In the genomic region with DNA sequence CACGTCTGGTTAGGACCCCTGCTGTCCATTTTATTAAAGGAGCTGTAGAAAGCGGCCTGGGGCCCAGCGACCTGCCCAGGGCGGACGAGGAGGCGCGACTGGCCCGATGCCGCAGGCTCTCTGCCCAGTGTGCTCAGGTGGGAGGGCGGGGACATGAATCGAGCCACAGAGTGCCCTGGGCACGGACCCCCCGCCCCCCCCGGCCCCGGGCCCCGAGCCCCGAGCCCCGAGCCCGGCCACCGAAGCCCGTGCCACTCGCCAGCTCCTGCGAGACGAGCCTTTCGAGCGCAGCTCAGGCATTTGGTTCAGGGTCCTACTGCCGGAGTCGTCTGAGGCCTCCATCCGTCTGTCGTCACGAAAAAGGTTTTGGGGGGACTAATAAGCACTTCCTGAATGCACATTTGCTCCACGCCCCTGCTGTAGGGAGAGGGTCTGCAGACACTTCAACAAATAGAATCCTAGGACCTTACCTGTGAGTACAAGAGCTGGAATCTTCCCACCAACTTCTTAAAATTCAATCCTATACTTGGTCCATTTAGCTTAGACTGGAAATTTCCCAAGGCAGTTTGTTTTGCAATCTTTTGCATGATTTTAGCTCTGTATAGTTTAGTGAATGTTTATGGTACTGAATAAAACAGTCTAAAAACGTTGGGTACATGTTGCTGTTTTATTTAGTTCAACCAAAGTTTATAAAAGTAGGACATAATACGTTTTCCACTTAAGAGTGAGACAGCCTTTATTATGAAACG, we compare ENCODE assay signal across 8 cellular contexts. TPM values are rescaled to one million over a fixed set of nuclear protein-coding genes. Genes with fewer than 3 reads are reported as not detected.
DNase-seq lines count a peak whose midpoint lies in the region; ATAC-seq, FAIRE-seq and TF ChIP-seq lines count a peak whose summit lies in the region.

No MANE protein-coding gene starts in this region.

- H3K4me1 Mint-ChIP-seq in stimulated activated naive CD8-positive, alpha-beta T cell treated with anti-CD3 and anti-CD28 coated beads, Interleukin-15, amount 100 ng/mL, for 72 hours: peaks cover 49% of the 10 kb centered on the region

- ATAC-seq in GM18517 (IDR thresholded peaks at IDR 0.05; ENCODE audit: unreplicated experiment): peak; percentile 26
- ATAC-seq in stimulated activated naive CD8-positive, alpha-beta T cell treated with anti-CD3 and anti-CD28 coated beads, Interleukin-15, amount 100 ng/mL, for 72 hours: peak; percentile 47

- intact Hi-C loops in ascending aorta (cut with DNase I): loop anchor here (2.0 to 10.0 kb wide), 6 partner anchors 51 to 851 kb away; a partner anchor contains a TSS

- peak overlapping the region; percentile 84 for H3K4me2 ChIP-seq in keratinocyte (ENCODE audit: control insufficient read depth, extremely low read depth, insufficient read depth, low read depth, low read length)

- no peak for TF ChIP-seq CTCF in HEK293 (tag by site-specific recombination; IDR thresholded peaks at IDR 0.05)
- TF ChIP-seq CTCF in ascending aorta (IDR thresholded peaks at IDR 0.05): no peak
- no peak for TF ChIP-seq CTCF in keratinocyte (optimal IDR thresholded peaks at IDR 0.05 in 1 of 3, IDR thresholded peaks at IDR 0.05 in 1 of 3, conservative IDR thresholded peaks at IDR 0.05 in 1 of 3; ENCODE audit: extremely low read depth in 1 of 3, insufficient read depth in 2 of 3, low read length in 3 of 3)

- peak overlapping the region; percentile 96 to 98 for H3K27ac Mint-ChIP-seq in stimulated activated naive CD8-positive, alpha-beta T cell treated with anti-CD3 and anti-CD28 coated beads, Interleukin-15, amount 100 ng/mL, for 72 hours

- H3K9me3 Mint-ChIP-seq in stimulated activated naive CD8-positive, alpha-beta T cell treated with anti-CD3 and anti-CD28 coated beads, Interleukin-15, amount 100 ng/mL, for 72 hours: no peaks in the 10 kb centered on the region

- H2AFZ ChIP-seq in keratinocyte (ENCODE audit: control insufficient read depth, low read length): peak overlapping the region; percentile 66

- no peaks in the 10 kb centered on the region for H3K27me3 ChIP-seq in ascending aorta
- no peaks in the 10 kb centered on the region for H3K27me3 ChIP-seq in keratinocyte (ENCODE audit: control insufficient read depth, extremely low read depth, insufficient read depth, low read length)

- no peaks in the 10 kb centered on the region for H3K9me1 ChIP-seq in keratinocyte (ENCODE audit: control insufficient read depth, extremely low read depth, insufficient read depth, low read length)

- H3K9me3 ChIP-seq in HEK293 (ENCODE audit: control insufficient read depth, insufficient read depth, low read depth, low read length) (no peaks in the 10 kb centered on the region), ascending aorta (no peaks in the 10 kb centered on the region), keratinocyte (ENCODE audit: control insufficient read depth, low read depth, low read length) (no peaks in the 10 kb centered on the region)

- H3K36me3 ChIP-seq in HEK293 (ENCODE audit: control insufficient read depth in 2 of 2, insufficient read depth in 1 of 2, low read length in 2 of 2) (peaks cover 4 to 6% of the 10 kb centered on the region in 2 experiments; a peak in 2 of 3 replicates), ascending aorta (no peaks in the 10 kb centered on the region), keratinocyte (ENCODE audit: control insufficient read depth in 2 of 2, extremely low read depth in 1 of 2, insufficient read depth in 2 of 2, low read length in 2 of 2) (no peaks in the 10 kb centered on the region)

- H3K9ac ChIP-seq in keratinocyte (ENCODE audit: control insufficient read depth, extremely low read depth, insufficient read depth, low read length): peak overlapping the region; percentile 98

- H3K4me3 Mint-ChIP-seq in stimulated activated naive CD8-positive, alpha-beta T cell treated with anti-CD3 and anti-CD28 coated beads, Interleukin-15, amount 100 ng/mL, for 72 hours: peak overlapping the region; percentile 93 to 99

- H3K27ac ChIP-seq in HEK293 (ENCODE audit: extremely low read depth, low read depth, low read length) (peak overlapping the region; percentile 99), ascending aorta (peak overlapping the region; percentile 95 to 99), keratinocyte (ENCODE audit: control insufficient read depth, insufficient read depth, low read length) (peak overlapping the region; percentile 96)

- dilution Hi-C loops in keratinocyte (cut with MboI; ENCODE audit: extremely low pct_ligation_motif_present, low sequenced_read_pairs): no loop called here

- H3K4me1 ChIP-seq in HEK293 (ENCODE audit: control insufficient read depth, insufficient read depth, low read length) (peaks cover 11% of the 10 kb centered on the region), ascending aorta (peaks cover 13 to 42% of the 10 kb centered on the region in 2 donors), keratinocyte (ENCODE audit: control insufficient read depth, extremely low read depth, insufficient read depth, low read length) (peaks cover 37% of the 10 kb centered on the region)

- no peaks in the 10 kb centered on the region for H4K20me1 ChIP-seq in keratinocyte (ENCODE audit: control insufficient read depth, extremely low read depth, insufficient read depth, low read length)

- POLR2A ChIA-PET in HEK293 (lab: Yijun Ruan, JAX): interaction anchor here (0.6 to 2.8 kb wide), 26 partner anchors 8 to 607 kb away, joined by 3 to 58 read pairs (median 4); a partner anchor contains a TSS

- FAIRE-seq in keratinocyte (lab: Jason Lieb, UNC): no peak

- CTCF ChIA-PET in HEK293 (lab: Yijun Ruan, JAX): interaction anchor here (0.6 to 1.6 kb wide), 10 partner anchors 7 to 517 kb away, joined by 3 to 4 read pairs (median 3); no protein-coding TSS in a partner anchor

- DNase-seq in NCI-H1092 (lab: John Stamatoyannopoulos, UW) (peak; percentile 36), ascending aorta (ENCODE audit: low spot score in 2 of 2) (no peak), keratinocyte (ENCODE audit: low read depth, low spot score) (no peak), NCI-H187 (lab: John Stamatoyannopoulos, UW) (no peak), dermis blood vessel endothelial cell (no peak)
- DNase-seq in stimulated activated naive CD8-positive, alpha-beta T cell treated with anti-CD3 and anti-CD28 coated beads, Interleukin-15, amount 100 ng/mL, for 72 hours: no peak

- H3K4me3 ChIP-seq in HEK293 (ENCODE audit: low read depth, low read length) (peak overlapping the region; percentile 96), ascending aorta (peak overlapping the region; percentile 66 to 92), keratinocyte (ENCODE audit: control insufficient read depth in 2 of 3, extremely low read depth in 1 of 3, insufficient read depth in 2 of 3, low read depth in 1 of 3, low read length in 3 of 3) (peak overlapping the region; percentile 75 to 100 (median 98))

- H3K27me3 Mint-ChIP-seq in stimulated activated naive CD8-positive, alpha-beta T cell treated with anti-CD3 and anti-CD28 coated beads, Interleukin-15, amount 100 ng/mL, for 72 hours: no peaks in the 10 kb centered on the region

- peaks cover 48% of the 10 kb centered on the region for H3K79me2 ChIP-seq in keratinocyte (ENCODE audit: control insufficient read depth, insufficient read depth, low read length)

TF ChIP-seq in HEK293, 187 proteins besides CTCF, POLR2A, EP300 and RAD21:
- TF ChIP-seq, protein P1, sequence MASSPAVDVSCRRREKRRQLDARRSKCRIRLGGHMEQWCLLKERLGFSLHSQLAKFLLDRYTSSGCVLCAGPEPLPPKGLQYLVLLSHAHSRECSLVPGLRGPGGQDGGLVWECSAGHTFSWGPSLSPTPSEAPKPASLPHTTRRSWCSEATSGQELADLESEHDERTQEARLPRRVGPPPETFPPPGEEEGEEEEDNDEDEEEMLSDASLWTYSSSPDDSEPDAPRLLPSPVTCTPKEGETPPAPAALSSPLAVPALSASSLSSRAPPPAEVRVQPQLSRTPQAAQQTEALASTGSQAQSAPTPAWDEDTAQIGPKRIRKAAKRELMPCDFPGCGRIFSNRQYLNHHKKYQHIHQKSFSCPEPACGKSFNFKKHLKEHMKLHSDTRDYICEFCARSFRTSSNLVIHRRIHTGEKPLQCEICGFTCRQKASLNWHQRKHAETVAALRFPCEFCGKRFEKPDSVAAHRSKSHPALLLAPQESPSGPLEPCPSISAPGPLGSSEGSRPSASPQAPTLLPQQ (tag by site-specific recombination; IDR thresholded peaks at IDR 0.05): 0 out of 2 replicates have a peak, but pooled peaks have one; percentile 10
- TF ChIP-seq, protein P2, sequence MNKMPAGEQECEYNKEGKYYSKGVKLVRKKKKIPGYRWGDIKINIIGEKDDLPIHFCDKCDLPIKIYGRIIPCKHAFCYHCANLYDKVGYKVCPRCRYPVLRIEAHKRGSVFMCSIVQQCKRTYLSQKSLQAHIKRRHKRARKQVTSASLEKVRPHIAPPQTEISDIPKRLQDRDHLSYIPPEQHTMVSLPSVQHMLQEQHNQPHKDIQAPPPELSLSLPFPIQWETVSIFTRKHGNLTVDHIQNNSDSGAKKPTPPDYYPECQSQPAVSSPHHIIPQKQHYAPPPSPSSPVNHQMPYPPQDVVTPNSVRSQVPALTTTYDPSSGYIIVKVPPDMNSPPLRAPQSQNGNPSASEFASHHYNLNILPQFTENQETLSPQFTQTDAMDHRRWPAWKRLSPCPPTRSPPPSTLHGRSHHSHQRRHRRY (tag by site-specific recombination; IDR thresholded peaks at IDR 0.05): no peak
- peak; percentile 33; the same call in 1 of the 2 replicates for TF ChIP-seq ZFP69B (tag by site-specific recombination; IDR thresholded peaks at IDR 0.05)

RNA-seq across cellular contexts. Expression of a gene that starts 0.7 kb away (rescaled TPM):
- 16.4 TPM for total RNA-seq in ascending aorta
- 12.4 to 14.3 TPM (median 13.3 TPM) in 3 replicates for polyA plus RNA-seq in keratinocyte
- polyA plus RNA-seq in keratinocyte (2011; ENCODE audit: low read depth): 23.9 TPM
- polyA plus RNA-seq in keratinocyte (2011; cell fraction: cytosol; rRNA removed): 4.3 and 6.7 TPM in 2 replicates
- 22.9 and 26.8 TPM in 2 replicates for polyA plus RNA-seq in keratinocyte (2011; cell fraction: nucleus; rRNA removed)
- polyA plus RNA-seq in keratinocyte (2012; ENCODE audit: low replicate concordance): 20.0 and 27.2 TPM in 2 replicates
- polyA minus RNA-seq in keratinocyte: 11.4 to 25.7 TPM (median 19.8 TPM) in 3 replicates
- 7.7 TPM for polyA minus RNA-seq in keratinocyte (2011; cell fraction: cytosol; rRNA and poly(A)+ RNA removed)
- 27.6 and 45.6 TPM in 2 replicates for polyA minus RNA-seq in keratinocyte (2011; cell fraction: nucleus; rRNA and poly(A)+ RNA removed)
- total RNA-seq in dermis blood vessel endothelial cell: 54.0 and 65.0 TPM in 2 replicates
